ENCODE assay signal across 20 cellular contexts in genomic region chr2:144241801-144242200, GRCh38.
DNase-seq lines count a peak whose midpoint lies in the region; ATAC-seq and TF ChIP-seq lines count a peak whose summit lies in the region.
"Had no signal": no experiment of that assay in that cellular context is flagged by ENCODE, and none has a peak within 500 bp of the region (broad histone marks: within the 10 kb centered on the region; RNA-seq: fewer than 3 reads in every experiment).

No MANE protein-coding gene starts in this region.

- H3K79me2 ChIP-seq in OCI-LY3 (ENCODE audit: low read length): peaks cover 35% of the 10 kb centered on the region

- no peak for DNase-seq in activated CD8-positive, alpha-beta T cell treated with anti-CD3 and anti-CD28 coated beads for 36 hours
- DNase-seq in activated CD8-positive, alpha-beta T cell treated with anti-CD3 and anti-CD28 coated beads, Interleukin-2, amount 10 ng/mL, durations not matched to agents 7 days and 5 days: no peak
- no peak for DNase-seq in activated naive CD8-positive, alpha-beta T cell treated with anti-CD3 and anti-CD28 coated beads, Interleukin-2, amount 50 U/mL, for 24 hours
- DNase-seq in stimulated activated effector memory CD8-positive, alpha-beta T cell treated with anti-CD3 and anti-CD28 coated beads, Interleukin-12 subunit alpha, Interleukin-12 subunit beta, amount 100 ng/mL, for 72 hours (ENCODE audit: low spot score in 2 of 2): no peak
- DNase-seq in kidney tubule cell (ENCODE audit: low spot score) (no peak), NCI-H774 (lab: John Stamatoyannopoulos, UW) (no peak)
- no peak for DNase-seq in activated CD8-positive, alpha-beta memory T cell treated with anti-CD3 and anti-CD28 coated beads, Interleukin-2, amount 50 U/mL, for 4 hours
- DNase-seq: activated CD4-positive, alpha-beta T cell treated with anti-CD3 and anti-CD28 coated beads, Interleukin-2, amount 50 U/mL, for 48 hours; activated effector memory CD4-positive, alpha-beta T cell treated with Interleukin-2 at 50 U/mL for 16 hours; DMS153; KBM-7; lower lobe of right lung; NCI-H2029; NCI-H446 treated with DMSO at 0.1 percent for 48 hours; pancreas; stimulated activated CD4-positive, alpha-beta T cell treated with anti-CD3 and anti-CD28 coated beads, Interleukin-1b, Interleukin-23, amount 100 ng/mL, for 48 hours; stomach; upper lobe of left lung had no signal

- CTCF ChIA-PET in activated CD8-positive, alpha-beta T cell treated with anti-CD3 and anti-CD28 coated beads for 36 hours (lab: Charles Lee): interaction anchor here (1.2 to 1.4 kb wide), 2 partner anchors 13 to 20 kb away, joined by 3 read pairs; no protein-coding TSS in a partner anchor
- CTCF ChIA-PET in activated CD8-positive, alpha-beta T cell treated with anti-CD3 and anti-CD28 coated beads, Interleukin-2, amount 10 ng/mL, durations not matched to agents 7 days and 5 days (lab: Charles Lee): interaction anchor here (0.8 to 2.4 kb wide), 6 partner anchors 10 to 145 kb away, joined by 3 to 13 read pairs (median 5); no protein-coding TSS in a partner anchor

- no peaks in the 10 kb centered on the region for H3K27me3 ChIP-seq in OCI-LY3 (ENCODE audit: low read depth, low read length)
- H3K27me3 ChIP-seq: BLaER1, pancreas, stomach, upper lobe of left lung had no signal

- intact Hi-C loops in activated CD8-positive, alpha-beta T cell treated with anti-CD3 and anti-CD28 coated beads for 36 hours (cut with micrococcal nuclease): no loop called here

- POLR2A ChIA-PET in activated CD8-positive, alpha-beta T cell treated with anti-CD3 and anti-CD28 coated beads for 36 hours (lab: Charles Lee): no interaction called here
- POLR2A ChIA-PET in activated CD8-positive, alpha-beta T cell treated with anti-CD3 and anti-CD28 coated beads, Interleukin-2, amount 10 ng/mL, durations not matched to agents 7 days and 5 days (lab: Charles Lee): interaction anchor here (0.7 to 0.9 kb wide), 2 partner anchors 26 to 90 kb away, joined by 3 read pairs; no protein-coding TSS in a partner anchor

- H3K9ac ChIP-seq in OCI-LY3 (ENCODE audit: low read length): 0 out of 2 replicates have a peak overlapping the region, but pooled peaks have one; percentile 47

- H3K27me3 Mint-ChIP-seq in activated CD8-positive, alpha-beta T cell treated with anti-CD3 and anti-CD28 coated beads for 36 hours: no peaks in the 10 kb centered on the region
- H3K27me3 Mint-ChIP-seq in activated CD8-positive, alpha-beta T cell treated with anti-CD3 and anti-CD28 coated beads, Interleukin-2, amount 10 ng/mL, durations not matched to agents 7 days and 5 days (ENCODE audit: low read depth): no peaks in the 10 kb centered on the region
- no peaks in the 10 kb centered on the region for H3K27me3 Mint-ChIP-seq in activated naive CD8-positive, alpha-beta T cell treated with anti-CD3 and anti-CD28 coated beads, Interleukin-2, amount 50 U/mL, for 24 hours

- peak overlapping the region; percentile 86 for H3K27ac ChIP-seq in OCI-LY3 (ENCODE audit: low read length)
- H3K27ac ChIP-seq: BLaER1, lower lobe of right lung, pancreas, stomach, upper lobe of left lung had no signal

- no peak for ATAC-seq in activated CD8-positive, alpha-beta T cell treated with anti-CD3 and anti-CD28 coated beads for 36 hours
- ATAC-seq in activated CD8-positive, alpha-beta T cell treated with anti-CD3 and anti-CD28 coated beads, Interleukin-2, amount 10 ng/mL, durations not matched to agents 7 days and 5 days: no peak
- no peak for ATAC-seq in activated naive CD8-positive, alpha-beta T cell treated with anti-CD3 and anti-CD28 coated beads, Interleukin-2, amount 50 U/mL, for 24 hours
- ATAC-seq in stimulated activated effector memory CD8-positive, alpha-beta T cell treated with anti-CD3 and anti-CD28 coated beads, Interleukin-12 subunit alpha, Interleukin-12 subunit beta, amount 100 ng/mL, for 72 hours: no peak
- ATAC-seq: lower lobe of right lung, pancreas had no signal

- H3K36me3 Mint-ChIP-seq in activated CD8-positive, alpha-beta T cell treated with anti-CD3 and anti-CD28 coated beads for 36 hours (ENCODE audit: low read depth): peaks cover 10% of the 10 kb centered on the region
- peaks cover 8% of the 10 kb centered on the region for H3K36me3 Mint-ChIP-seq in activated CD8-positive, alpha-beta T cell treated with anti-CD3 and anti-CD28 coated beads, Interleukin-2, amount 10 ng/mL, durations not matched to agents 7 days and 5 days (ENCODE audit: low read depth)
- H3K36me3 Mint-ChIP-seq in activated naive CD8-positive, alpha-beta T cell treated with anti-CD3 and anti-CD28 coated beads, Interleukin-2, amount 50 U/mL, for 24 hours (ENCODE audit: low read depth): peaks cover 10% of the 10 kb centered on the region
- H3K36me3 Mint-ChIP-seq in stimulated activated effector memory CD8-positive, alpha-beta T cell treated with anti-CD3 and anti-CD28 coated beads, Interleukin-12 subunit alpha, Interleukin-12 subunit beta, amount 100 ng/mL, for 72 hours: peaks cover 5% of the 10 kb centered on the region

- peaks cover 2% of the 10 kb centered on the region for H3K9me3 Mint-ChIP-seq in activated CD8-positive, alpha-beta T cell treated with anti-CD3 and anti-CD28 coated beads for 36 hours
- no peaks in the 10 kb centered on the region for H3K9me3 Mint-ChIP-seq in activated CD8-positive, alpha-beta T cell treated with anti-CD3 and anti-CD28 coated beads, Interleukin-2, amount 10 ng/mL, durations not matched to agents 7 days and 5 days (ENCODE audit: insufficient read depth)
- H3K9me3 Mint-ChIP-seq in activated naive CD8-positive, alpha-beta T cell treated with anti-CD3 and anti-CD28 coated beads, Interleukin-2, amount 50 U/mL, for 24 hours: peaks cover 3% of the 10 kb centered on the region
- peaks cover 6% of the 10 kb centered on the region for H3K9me3 Mint-ChIP-seq in stimulated activated effector memory CD8-positive, alpha-beta T cell treated with anti-CD3 and anti-CD28 coated beads, Interleukin-12 subunit alpha, Interleukin-12 subunit beta, amount 100 ng/mL, for 72 hours

- H3K4me3 ChIP-seq in OCI-LY3 (ENCODE audit: low read length): no peak overlapping the region
- H3K4me3 ChIP-seq: BLaER1, lower lobe of right lung, pancreas, stomach, upper lobe of left lung had no signal

- no peak overlapping the region for H3K4me3 Mint-ChIP-seq in activated CD8-positive, alpha-beta T cell treated with anti-CD3 and anti-CD28 coated beads for 36 hours
- no peak overlapping the region for H3K4me3 Mint-ChIP-seq in activated CD8-positive, alpha-beta T cell treated with anti-CD3 and anti-CD28 coated beads, Interleukin-2, amount 10 ng/mL, durations not matched to agents 7 days and 5 days
- peak overlapping the region; percentile 5 for H3K4me3 Mint-ChIP-seq in activated naive CD8-positive, alpha-beta T cell treated with anti-CD3 and anti-CD28 coated beads, Interleukin-2, amount 50 U/mL, for 24 hours
- peak overlapping the region; percentile 36 for H3K4me3 Mint-ChIP-seq in stimulated activated effector memory CD8-positive, alpha-beta T cell treated with anti-CD3 and anti-CD28 coated beads, Interleukin-12 subunit alpha, Interleukin-12 subunit beta, amount 100 ng/mL, for 72 hours

- H4K20me1 ChIP-seq in OCI-LY3 (ENCODE audit: insufficient read depth, low read length): no peaks in the 10 kb centered on the region
- H4K20me1 ChIP-seq: BLaER1 had no signal

- TF ChIP-seq CTCF in activated CD8-positive, alpha-beta T cell treated with anti-CD3 and anti-CD28 coated beads for 36 hours (IDR thresholded peaks at IDR 0.05): no peak
- TF ChIP-seq CTCF in OCI-LY3 (IDR thresholded peaks at IDR 0.05; ENCODE audit: low read depth, low read length): no peak

- peaks cover 48% of the 10 kb centered on the region for H3K4me1 Mint-ChIP-seq in activated CD8-positive, alpha-beta T cell treated with anti-CD3 and anti-CD28 coated beads for 36 hours (ENCODE audit: low read depth)
- H3K4me1 Mint-ChIP-seq in activated CD8-positive, alpha-beta T cell treated with anti-CD3 and anti-CD28 coated beads, Interleukin-2, amount 10 ng/mL, durations not matched to agents 7 days and 5 days (ENCODE audit: low read depth): peaks cover 42% of the 10 kb centered on the region
- H3K4me1 Mint-ChIP-seq in activated naive CD8-positive, alpha-beta T cell treated with anti-CD3 and anti-CD28 coated beads, Interleukin-2, amount 50 U/mL, for 24 hours: peaks cover 58% of the 10 kb centered on the region
- H3K4me1 Mint-ChIP-seq in stimulated activated effector memory CD8-positive, alpha-beta T cell treated with anti-CD3 and anti-CD28 coated beads, Interleukin-12 subunit alpha, Interleukin-12 subunit beta, amount 100 ng/mL, for 72 hours: peaks cover 55% of the 10 kb centered on the region

- no peak overlapping the region for H2AFZ ChIP-seq in OCI-LY3 (ENCODE audit: low read depth, low read length)

- peak overlapping the region; percentile 87 for H3K27ac Mint-ChIP-seq in activated CD8-positive, alpha-beta T cell treated with anti-CD3 and anti-CD28 coated beads for 36 hours
- no peak overlapping the region for H3K27ac Mint-ChIP-seq in activated CD8-positive, alpha-beta T cell treated with anti-CD3 and anti-CD28 coated beads, Interleukin-2, amount 10 ng/mL, durations not matched to agents 7 days and 5 days
- peak overlapping the region; percentile 77 for H3K27ac Mint-ChIP-seq in activated naive CD8-positive, alpha-beta T cell treated with anti-CD3 and anti-CD28 coated beads, Interleukin-2, amount 50 U/mL, for 24 hours
- H3K27ac Mint-ChIP-seq in stimulated activated effector memory CD8-positive, alpha-beta T cell treated with anti-CD3 and anti-CD28 coated beads, Interleukin-12 subunit alpha, Interleukin-12 subunit beta, amount 100 ng/mL, for 72 hours: peak overlapping the region; percentile 79

- peaks cover 56% of the 10 kb centered on the region for H3K4me1 ChIP-seq in OCI-LY3 (ENCODE audit: low read length)
- H3K4me1 ChIP-seq: lower lobe of right lung had no signal

- H3K4me2 ChIP-seq in OCI-LY3 (ENCODE audit: low read length): peak overlapping the region; percentile 69

- no peaks in the 10 kb centered on the region for H3K36me3 ChIP-seq in OCI-LY3 (replicated peaks; ENCODE audit: low read depth, low read length)
- H3K36me3 ChIP-seq: BLaER1, lower lobe of right lung, pancreas, stomach, upper lobe of left lung had no signal

- H3K9me3 ChIP-seq in OCI-LY3 (ENCODE audit: insufficient read depth, low read length): no peaks in the 10 kb centered on the region
- H3K9me3 ChIP-seq: BLaER1, lower lobe of right lung, pancreas, stomach, upper lobe of left lung had no signal

Comparison
In these comparisons a context has a peak if more than half of its experiments do, and no peak if none do; other contexts are left out.
1. H3K4me3 Mint-ChIP-seq: peak in activated naive CD8-positive, alpha-beta T cell treated with anti-CD3 and anti-CD28 coated beads, Interleukin-2, amount 50 U/mL, for 24 hours (single experiment) and stimulated activated effector memory CD8-positive, alpha-beta T cell treated with anti-CD3 and anti-CD28 coated beads, Interleukin-12 subunit alpha, Interleukin-12 subunit beta, amount 100 ng/mL, for 72 hours (single experiment); none in activated CD8-positive, alpha-beta T cell treated with anti-CD3 and anti-CD28 coated beads for 36 hours (single experiment) and activated CD8-positive, alpha-beta T cell treated with anti-CD3 and anti-CD28 coated beads, Interleukin-2, amount 10 ng/mL, durations not matched to agents 7 days and 5 days (single experiment).